ENCODE assay signal across 17 cellular contexts in the genomic region with DNA sequence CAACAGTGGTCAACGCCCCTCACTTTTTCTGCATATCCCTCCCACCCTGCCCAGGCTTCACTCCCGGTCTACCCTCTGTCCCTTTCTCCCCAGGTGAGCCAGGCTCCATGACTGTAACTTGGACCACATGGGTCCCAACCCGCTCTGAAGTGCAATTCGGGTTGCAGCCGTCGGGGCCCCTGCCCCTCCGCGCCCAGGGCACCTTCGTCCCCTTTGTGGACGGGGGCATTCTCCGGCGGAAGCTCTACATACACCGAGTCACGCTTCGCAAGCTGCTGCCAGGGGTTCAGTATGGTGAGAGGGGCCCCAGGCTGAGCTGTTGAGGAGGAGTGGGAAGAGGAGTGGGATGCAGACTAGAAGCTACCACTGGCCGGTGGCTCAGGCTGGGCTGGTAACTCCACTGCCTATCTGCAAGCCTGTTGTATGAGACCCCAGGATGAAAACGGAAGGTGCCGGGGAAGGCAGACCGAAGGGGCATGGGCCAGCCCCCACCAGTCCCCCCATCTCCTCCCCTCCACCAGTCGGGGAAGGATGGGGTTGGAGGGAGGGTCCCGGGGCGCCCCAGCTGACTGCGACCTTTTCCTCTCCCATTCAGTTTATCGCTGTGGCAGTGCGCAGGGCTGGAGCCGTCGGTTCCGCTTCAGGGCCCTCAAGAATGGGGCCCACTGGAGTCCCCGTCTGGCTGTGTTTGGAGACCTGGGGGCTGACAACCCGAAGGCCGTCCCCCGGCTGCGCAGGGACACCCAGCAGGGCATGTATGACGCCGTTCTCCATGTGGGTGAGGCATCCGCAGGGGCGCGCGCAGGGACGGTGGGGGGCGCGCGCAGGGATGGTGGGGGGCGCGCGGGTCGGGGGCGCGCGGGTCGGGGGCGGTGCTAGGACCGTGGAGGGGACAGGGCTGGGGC. TPM values are rescaled to one million over a fixed set of nuclear protein-coding genes. Genes with fewer than 3 reads are reported as not detected.
A peak's percentile ranks its signal among the peaks of the same experiment; 100 is the strongest.
DNase-seq lines count a peak whose midpoint lies in the region; ATAC-seq lines count a peak whose summit lies in the region.
"Had no signal": no experiment of that assay in that cellular context is flagged by ENCODE, and none has a peak within 500 bp of the region (broad histone marks: within the 10 kb centered on the region; RNA-seq: fewer than 3 reads in every experiment).

No MANE protein-coding gene starts in this region.

- H3K4me1 ChIP-seq in ectodermal cell (ENCODE audit: control insufficient read depth, insufficient read depth, low read length) (no peaks in the 10 kb centered on the region), iPS-20b (ENCODE audit: insufficient read depth, low read length) (no peaks in the 10 kb centered on the region)

- DNase-seq in H7 (peak; percentile 58), inferior parietal cortex (ENCODE audit: extremely low spot score) (no peak)
- DNase-seq in activated T-helper 2 cell treated with anti-CD3 and anti-CD28 coated beads, Interferon-gamma antibody, Interleukin-2, Interleukin-4, amounts not matched to agents 10 μg/mL and 5 μg/mL and 100 μg/mL, durations not matched to agents 14 hours and 24 hours and 36 hours (ENCODE audit: low spot score): no peak
- DNase-seq: COR-L47, DMS153, EL, IMR-90, NCI-H1417 treated with DMSO at 0.1 percent for 48 hours, NCI-H2029, NCI-H2171 treated with DMSO at 0.1 percent for 48 hours, NCI-H510A treated with DMSO at 0.1 percent for 48 hours, SHP77 had no signal

- peak; percentile 34 for ATAC-seq in stimulated activated memory B cell treated with anti-CD40 and anti-IgM and Interleukin-4, amounts not matched to agents 10 μg/mL and 1 μg/mL and 100 μg/mL, for 72 hours
- ATAC-seq in HG02884 (IDR thresholded peaks at IDR 0.05; ENCODE audit: unreplicated experiment): no peak

- H3K27ac Mint-ChIP-seq in stimulated activated memory B cell treated with anti-CD40 and anti-IgM and Interleukin-4, amounts not matched to agents 10 μg/mL and 1 μg/mL and 100 μg/mL, for 72 hours: no peak overlapping the region
- H3K27ac Mint-ChIP-seq in activated T-helper 2 cell treated with anti-CD3 and anti-CD28 coated beads, Interferon-gamma antibody, Interleukin-2, Interleukin-4, amounts not matched to agents 10 μg/mL and 5 μg/mL and 100 μg/mL, durations not matched to agents 14 hours and 24 hours and 36 hours: no peak overlapping the region
- H3K27ac Mint-ChIP-seq: CD14-positive monocyte had no signal

- H3K4me3 ChIP-seq in H7 (ENCODE audit: insufficient read depth, low read depth, low read length) (peak overlapping the region; percentile 10; the same call in 1 of the 2 replicates), ectodermal cell (ENCODE audit: insufficient read depth, low read depth, low read length) (peak overlapping the region; percentile 19), iPS-20b (ENCODE audit: low read length) (peak overlapping the region; percentile 59; the same call in 1 of the 2 replicates)

- H3K36me3 Mint-ChIP-seq in stimulated activated memory B cell treated with anti-CD40 and anti-IgM and Interleukin-4, amounts not matched to agents 10 μg/mL and 1 μg/mL and 100 μg/mL, for 72 hours: no peaks in the 10 kb centered on the region
- no peaks in the 10 kb centered on the region for H3K36me3 Mint-ChIP-seq in activated T-helper 2 cell treated with anti-CD3 and anti-CD28 coated beads, Interferon-gamma antibody, Interleukin-2, Interleukin-4, amounts not matched to agents 10 μg/mL and 5 μg/mL and 100 μg/mL, durations not matched to agents 14 hours and 24 hours and 36 hours (ENCODE audit: low read depth)
- H3K36me3 Mint-ChIP-seq: CD14-positive monocyte had no signal

- H3K36me3 ChIP-seq in H7 (replicated peaks; ENCODE audit: control insufficient read depth, insufficient read depth, low read length): no peaks in the 10 kb centered on the region
- no peaks in the 10 kb centered on the region for H3K36me3 ChIP-seq in ectodermal cell (ENCODE audit: control insufficient read depth, insufficient read depth, low read length)
- H3K36me3 ChIP-seq in iPS-20b (ENCODE audit: insufficient read depth, low read depth, low read length): no peaks in the 10 kb centered on the region

- intact Hi-C loops in activated T-helper 2 cell treated with anti-CD3 and anti-CD28 coated beads, Interferon-gamma antibody, Interleukin-2, Interleukin-4, amounts not matched to agents 10 μg/mL and 5 μg/mL and 100 μg/mL, durations not matched to agents 14 hours and 24 hours and 36 hours (cut with micrococcal nuclease): no loop called here

- H3K9me3 Mint-ChIP-seq in stimulated activated memory B cell treated with anti-CD40 and anti-IgM and Interleukin-4, amounts not matched to agents 10 μg/mL and 1 μg/mL and 100 μg/mL, for 72 hours: no peaks in the 10 kb centered on the region
- no peaks in the 10 kb centered on the region for H3K9me3 Mint-ChIP-seq in activated T-helper 2 cell treated with anti-CD3 and anti-CD28 coated beads, Interferon-gamma antibody, Interleukin-2, Interleukin-4, amounts not matched to agents 10 μg/mL and 5 μg/mL and 100 μg/mL, durations not matched to agents 14 hours and 24 hours and 36 hours

- no peaks in the 10 kb centered on the region for H3K4me1 Mint-ChIP-seq in stimulated activated memory B cell treated with anti-CD40 and anti-IgM and Interleukin-4, amounts not matched to agents 10 μg/mL and 1 μg/mL and 100 μg/mL, for 72 hours
- peaks cover 3% of the 10 kb centered on the region for H3K4me1 Mint-ChIP-seq in activated T-helper 2 cell treated with anti-CD3 and anti-CD28 coated beads, Interferon-gamma antibody, Interleukin-2, Interleukin-4, amounts not matched to agents 10 μg/mL and 5 μg/mL and 100 μg/mL, durations not matched to agents 14 hours and 24 hours and 36 hours (ENCODE audit: low read depth)

- H3K27ac ChIP-seq in ectodermal cell (ENCODE audit: insufficient read depth, low read depth, low read length, poor library complexity, severe bottlenecking): no peak overlapping the region
- H3K27ac ChIP-seq in iPS-20b (ENCODE audit: low read length): no peak overlapping the region

- 55 to 61% methylated on average over 53 of the region's 53 CpGs for WGBS in ectodermal cell, 2 experiments

- no peak overlapping the region for H3K4me3 Mint-ChIP-seq in stimulated activated memory B cell treated with anti-CD40 and anti-IgM and Interleukin-4, amounts not matched to agents 10 μg/mL and 1 μg/mL and 100 μg/mL, for 72 hours
- H3K4me3 Mint-ChIP-seq in activated T-helper 2 cell treated with anti-CD3 and anti-CD28 coated beads, Interferon-gamma antibody, Interleukin-2, Interleukin-4, amounts not matched to agents 10 μg/mL and 5 μg/mL and 100 μg/mL, durations not matched to agents 14 hours and 24 hours and 36 hours (ENCODE audit: low read depth): no peak overlapping the region

- no peak overlapping the region for H3K9ac ChIP-seq in iPS-20b (ENCODE audit: low read depth, low read length)

- H3K27me3 ChIP-seq in H7 (ENCODE audit: control insufficient read depth, insufficient read depth, low read length) (no peaks in the 10 kb centered on the region), ectodermal cell (ENCODE audit: control insufficient read depth, insufficient read depth, low read length, poor library complexity, severe bottlenecking) (peaks cover 18% of the 10 kb centered on the region), iPS-20b (ENCODE audit: insufficient read depth, low read length) (peaks cover 27% of the 10 kb centered on the region)

- H3K27me3 Mint-ChIP-seq in stimulated activated memory B cell treated with anti-CD40 and anti-IgM and Interleukin-4, amounts not matched to agents 10 μg/mL and 1 μg/mL and 100 μg/mL, for 72 hours: peaks cover 73% of the 10 kb centered on the region
- peaks cover 29% of the 10 kb centered on the region for H3K27me3 Mint-ChIP-seq in activated T-helper 2 cell treated with anti-CD3 and anti-CD28 coated beads, Interferon-gamma antibody, Interleukin-2, Interleukin-4, amounts not matched to agents 10 μg/mL and 5 μg/mL and 100 μg/mL, durations not matched to agents 14 hours and 24 hours and 36 hours (ENCODE audit: low read depth)

- H3K9me3 ChIP-seq in ectodermal cell (ENCODE audit: control insufficient read depth, low read length) (no peaks in the 10 kb centered on the region), iPS-20b (ENCODE audit: insufficient read depth, low read depth, low read length) (no peaks in the 10 kb centered on the region)

RNA-seq across cellular contexts. Expression of a gene that starts 14.4 kb away (rescaled TPM):
- total RNA-seq in H7 (2014; rRNA removed; shearing (Covaris generic)): 0.14 TPM in 1 of 2 replicates, not detected in the other
- not detected for polyA plus RNA-seq in ectodermal cell (2013, experiment 1 of 4)
- not detected for polyA plus RNA-seq in ectodermal cell (2013, experiment 2 of 4)
- not detected for polyA plus RNA-seq in ectodermal cell (2013, experiment 3 of 4)
- polyA plus RNA-seq in ectodermal cell (2013, experiment 4 of 4): not detected
- total RNA-seq in activated T-helper 2 cell treated with anti-CD3 and anti-CD28 coated beads, Interferon-gamma antibody, Interleukin-2, Interleukin-4, amounts not matched to agents 10 μg/mL and 5 μg/mL and 100 μg/mL, durations not matched to agents 14 hours and 24 hours and 36 hours: not detected in 2 replicates
- total RNA-seq: IMR-90 had no signal
- polyA plus RNA-seq: CD14-positive monocyte, IMR-90 had no signal

RNA-seq across cellular contexts. Expression of a gene that starts 27.0 kb away (rescaled TPM):
- 14.0 and 15.6 TPM in 2 replicates for total RNA-seq in H7 (2014; rRNA removed; shearing (Covaris generic))
- 80.6 TPM for polyA plus RNA-seq in ectodermal cell (2013, experiment 1 of 4)
- 78.7 TPM for polyA plus RNA-seq in ectodermal cell (2013, experiment 2 of 4)
- 72.7 TPM for polyA plus RNA-seq in ectodermal cell (2013, experiment 3 of 4)
- polyA plus RNA-seq in ectodermal cell (2013, experiment 4 of 4): 66.4 TPM
- total RNA-seq in activated T-helper 2 cell treated with anti-CD3 and anti-CD28 coated beads, Interferon-gamma antibody, Interleukin-2, Interleukin-4, amounts not matched to agents 10 μg/mL and 5 μg/mL and 100 μg/mL, durations not matched to agents 14 hours and 24 hours and 36 hours: 16.5 and 19.4 TPM in 2 replicates
